ENCODE assay signal across 8 cellular contexts in the genomic region with DNA sequence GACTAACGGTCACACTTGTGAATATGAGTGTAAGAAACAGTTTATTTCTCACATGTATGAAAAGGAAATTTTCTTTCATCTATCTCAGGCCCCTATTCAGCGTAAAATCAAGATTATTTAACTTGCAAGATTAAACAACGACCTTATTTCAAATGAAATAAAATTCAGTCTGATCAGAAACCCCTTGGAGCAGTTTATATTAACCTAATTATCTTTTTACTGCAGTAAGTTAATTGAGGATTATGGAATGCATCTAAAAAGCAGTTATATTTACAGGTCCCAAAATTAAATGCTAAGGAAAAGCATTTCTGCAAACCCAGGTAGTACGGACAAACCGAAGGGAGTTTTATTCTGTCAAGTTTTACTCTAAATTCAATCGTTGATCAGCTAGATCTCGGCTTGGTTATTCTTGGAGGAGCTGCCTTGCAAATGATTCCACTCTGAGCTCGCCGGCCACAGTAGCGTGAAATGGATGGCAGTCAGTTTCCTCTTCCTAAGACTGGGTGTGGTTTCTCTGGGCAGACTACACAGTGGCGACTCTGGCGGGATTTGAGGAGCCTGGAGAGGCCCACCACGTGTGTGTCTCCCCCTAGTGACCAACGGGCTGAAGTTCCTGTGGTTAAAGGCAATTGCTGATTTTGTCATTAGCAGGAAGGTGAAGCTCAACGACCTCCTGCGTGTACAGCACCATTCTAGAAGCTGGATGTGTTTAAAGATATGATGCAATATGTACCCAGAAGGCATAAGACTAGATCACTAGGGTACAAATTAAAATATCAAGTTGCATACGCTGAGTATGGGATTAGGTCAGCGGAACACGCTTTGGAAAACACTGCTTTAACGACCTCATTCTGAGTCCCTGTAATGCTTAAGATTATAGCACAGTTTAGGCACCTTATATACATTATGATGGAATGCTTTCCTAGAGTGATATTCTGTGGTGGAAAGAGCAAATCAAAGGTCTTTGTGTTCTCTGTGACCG. TPM values are rescaled to one million over a fixed set of nuclear protein-coding genes. Genes with fewer than 3 reads are reported as not detected.
DNase-seq lines count a peak whose midpoint lies in the region; ATAC-seq and TF ChIP-seq lines count a peak whose summit lies in the region.

No MANE protein-coding gene starts in this region.

- WGBS in hepatocyte (ENCODE audit: low lambda C conversion rate, missing lambda C conversion rate) = 18% methylated on average over 21 of the region's 21 CpGs

- H3K4me3 ChIP-seq in astrocyte of the cerebellum (ENCODE audit: low read depth, low read length) = peak overlapping the region; percentile 58
- H3K4me3 ChIP-seq in hepatocyte = peak overlapping the region; percentile 43

- H3K4me1 ChIP-seq in hepatocyte (ENCODE audit: insufficient read depth) = peaks cover 7% of the 10 kb centered on the region

- H3K9me2 ChIP-seq in hepatocyte (replicated peaks; ENCODE audit: insufficient read depth) = no peaks in the 10 kb centered on the region

- peak overlapping the region; percentile 87 for H2AFZ ChIP-seq in hepatocyte

- H3K79me2 ChIP-seq in hepatocyte = no peaks in the 10 kb centered on the region

- H3K27ac Mint-ChIP-seq in T-helper 17 cell = peak overlapping the region; percentile 96

- H3K27ac ChIP-seq in hepatocyte = peak overlapping the region; percentile 93

- TF ChIP-seq CTCF in GM13977 (IDR thresholded peaks at IDR 0.05; ENCODE audit: extremely low read depth, insufficient read depth, missing control alignments) (peak; percentile 90), astrocyte of the cerebellum (IDR thresholded peaks at IDR 0.05; ENCODE audit: low read depth, low read length, missing control alignments) (peak; percentile 96), hepatocyte (IDR thresholded peaks at IDR 0.05; ENCODE audit: poor library complexity) (peak; percentile 89)

- H3K9me3 ChIP-seq in T-helper 17 cell (ENCODE audit: control insufficient read depth, low read length, poor library complexity, severe bottlenecking) = no peaks in the 10 kb centered on the region
- H3K9me3 ChIP-seq in hepatocyte (ENCODE audit: low read depth) = no peaks in the 10 kb centered on the region

- H4K20me1 ChIP-seq in hepatocyte (ENCODE audit: insufficient read depth, poor library complexity, severe bottlenecking) = no peaks in the 10 kb centered on the region

- H3K27me3 ChIP-seq in hepatocyte = no peaks in the 10 kb centered on the region

- peak overlapping the region; percentile 81 for H3K4me2 ChIP-seq in hepatocyte

- peaks cover 22% of the 10 kb centered on the region for H3K4me1 Mint-ChIP-seq in T-helper 17 cell

- no peaks in the 10 kb centered on the region for H3K36me3 ChIP-seq in hepatocyte (replicated peaks; ENCODE audit: insufficient read depth, low read depth)

- H3K36me3 Mint-ChIP-seq in T-helper 17 cell (ENCODE audit: low read depth) = no peaks in the 10 kb centered on the region

- DNase-seq in GM13977 (ENCODE audit: low spot score) (peak; percentile 64), NCI-H1436 treated with DMSO at 0.1 percent for 48 hours (lab: John Stamatoyannopoulos, UW) (peak; percentile 88), T-helper 17 cell (peak; percentile 57 to 60 (median 60)), astrocyte of the cerebellum (ENCODE audit: low read depth) (peak; percentile 91), hepatocyte (ENCODE audit: low spot score) (peak; percentile 95), renal cortical epithelial cell (ENCODE audit: low read depth) (peak; percentile 92), cortex of kidney (lab: John Stamatoyannopoulos, UW) (no peak)

- H3K4me3 Mint-ChIP-seq in T-helper 17 cell = peak overlapping the region; percentile 94

- H3K27me3 Mint-ChIP-seq in T-helper 17 cell = no peaks in the 10 kb centered on the region

- in situ Hi-C loops in GM13977 (cut with MboI; ENCODE audit: low pct_unique_long_range_greater_than_20kb, low sequenced_read_pairs, unreplicated experiment) = loop anchor here (25.0 kb wide), 1 partner anchor 302 kb away; a partner anchor contains a TSS
- in situ Hi-C loops in astrocyte of the cerebellum (cut with HindIII; ENCODE audit: low sequenced_read_pairs) = loop anchor here (25.0 kb wide), 1 partner anchor 277 kb away; no protein-coding TSS in a partner anchor

- ATAC-seq in HG02852 (IDR thresholded peaks at IDR 0.05; ENCODE audit: unreplicated experiment) (peak; percentile 77), T-helper 17 cell (peak; percentile 71)

RNA-seq across cellular contexts. Expression of a gene that starts 36.4 kb away (rescaled TPM):
- total RNA-seq in T-helper 17 cell = 100 to 1,000 TPM; 110 to 119 TPM
- total RNA-seq in hepatocyte = 51.7 and 53.0 TPM in 2 replicates
- polyA plus RNA-seq in hepatocyte = 33.4 and 39.8 TPM in 2 replicates
- total RNA-seq in renal cortical epithelial cell = 53.3 and 63.4 TPM in 2 replicates

RNA-seq across cellular contexts. Expression of a gene that starts 36.6 kb away (rescaled TPM):
- 1 to 10 TPM; 3.8 to 6.1 TPM for total RNA-seq in T-helper 17 cell
- total RNA-seq in hepatocyte = 3.8 and 3.9 TPM in 2 replicates
- polyA plus RNA-seq in hepatocyte = 3.2 and 4.6 TPM in 2 replicates
- total RNA-seq in renal cortical epithelial cell = 0.87 and 3.3 TPM in 2 replicates
